8 cellular contexts compared by ENCODE assay signal in genomic region chr9:69919461-69920061, GRCh38.
DNase-seq lines count a peak whose midpoint lies in the region; ATAC-seq, FAIRE-seq and TF ChIP-seq lines count a peak whose summit lies in the region.

No MANE protein-coding gene starts in this region.

- no peak overlapping the region for H3K27ac Mint-ChIP-seq in neural crest cell (ENCODE audit: unreplicated experiment)

- no peak overlapping the region for H3K9ac ChIP-seq in fibroblast of lung (ENCODE audit: insufficient read depth, low read length)

- CTCF ChIA-PET in A549 (lab: Yijun Ruan, JAX): interaction anchor here (0.6 to 5.8 kb wide), 32 partner anchors 10 to 498 kb away, joined by 3 to 48 read pairs (median 4); partner anchors contain the start of gene APBA1

- POLR2A ChIA-PET in A549 (lab: Yijun Ruan, JAX): interaction anchor here (1.4 kb wide), 1 partner anchor 160 kb away, joined by 5 read pairs; the partner anchor contains the start of gene PTAR1

- H3K36me3 Mint-ChIP-seq in neural crest cell (ENCODE audit: low read depth): no peaks in the 10 kb centered on the region

- no peak overlapping the region for H3K27ac ChIP-seq in A549
- H3K27ac ChIP-seq in fibroblast of lung (ENCODE audit: insufficient read depth, low read length): no peak overlapping the region

- H3K4me1 Mint-ChIP-seq in neural crest cell: no peaks in the 10 kb centered on the region

- H3K4me3 ChIP-seq in A549 (no peak overlapping the region), GM12865 (ENCODE audit: low read depth, low read length) (no peak overlapping the region), HFF-Myc (replicated peaks; ENCODE audit: low read depth, low read length) (no peak overlapping the region), fibroblast of lung (replicated peaks in 1 of 4; ENCODE audit: control extremely low read depth in 1 of 4, insufficient read depth in 1 of 4, low read depth in 3 of 4, low read length in 4 of 4) (no peak overlapping the region)

- H3K4me1 ChIP-seq in A549: no peaks in the 10 kb centered on the region
- no peaks in the 10 kb centered on the region for H3K4me1 ChIP-seq in fibroblast of lung (ENCODE audit: control insufficient read depth, extremely low read depth, insufficient read depth, low read length)

- H3K4me3 Mint-ChIP-seq in neural crest cell: no peak overlapping the region

- H3K27me3 ChIP-seq in fibroblast of lung (ENCODE audit: control insufficient read depth, insufficient read depth, low read length): no peaks in the 10 kb centered on the region

- H3K9me3 ChIP-seq in A549: no peaks in the 10 kb centered on the region
- no peaks in the 10 kb centered on the region for H3K9me3 ChIP-seq in fibroblast of lung (ENCODE audit: control insufficient read depth, insufficient read depth, low read depth, low read length)

- H3K4me2 ChIP-seq in A549 (no peak overlapping the region), fibroblast of lung (ENCODE audit: extremely low read depth, insufficient read depth, low read length) (no peak overlapping the region)

- peaks cover 21% of the 10 kb centered on the region for H3K27me3 Mint-ChIP-seq in neural crest cell (ENCODE audit: low read depth)

- H3K79me2 ChIP-seq in fibroblast of lung (ENCODE audit: control insufficient read depth, insufficient read depth, low read length): no peaks in the 10 kb centered on the region

- no peak for FAIRE-seq in A549 (lab: Jason Lieb, UNC)

- TF ChIP-seq POLR2A in A549 (IDR thresholded peaks at IDR 0.05; ENCODE audit: low read length): no peak

- 3% methylated on average over 2 of the region's 2 CpGs for WGBS in A549 (ENCODE audit: missing lambda C conversion rate)

- no peaks in the 10 kb centered on the region for H3K36me3 ChIP-seq in fibroblast of lung (ENCODE audit: control insufficient read depth, insufficient read depth, low read length)

- no peaks in the 10 kb centered on the region for H3K9me3 Mint-ChIP-seq in neural crest cell

- H4K20me1 ChIP-seq in fibroblast of lung (ENCODE audit: control insufficient read depth, extremely low read depth, insufficient read depth, low read length): no peaks in the 10 kb centered on the region

- TF ChIP-seq RAD21 in A549 (conservative IDR thresholded peaks at IDR 0.05 in 1 of 2, IDR thresholded peaks at IDR 0.05 in 1 of 2): peak; percentile 78 to 80

- no peak for TF ChIP-seq EP300 in A549 (IDR thresholded peaks at IDR 0.05)

- TF ChIP-seq CTCF in A549 (IDR thresholded peaks at IDR 0.05): peak; percentile 83
- TF ChIP-seq CTCF in GM12865 (IDR thresholded peaks at IDR 0.05; ENCODE audit: insufficient read depth, low read depth, low read length, missing control alignments): peak; percentile 59
- peak; percentile 63 for TF ChIP-seq CTCF in HFF-Myc (IDR thresholded peaks at IDR 0.05; ENCODE audit: low read depth, low read length, missing control alignments)
- TF ChIP-seq CTCF in fibroblast of lung (conservative IDR thresholded peaks at IDR 0.05 in 1 of 2, IDR thresholded peaks at IDR 0.05 in 1 of 2; ENCODE audit: low read depth in 1 of 2, low read length in 2 of 2): peak; percentile 62 to 70
- TF ChIP-seq CTCF in neural crest cell (conservative IDR thresholded peaks at IDR 0.05): peak; percentile 84

- H2AFZ ChIP-seq in fibroblast of lung (ENCODE audit: low read length): no peak overlapping the region

- peak; percentile 42 to 59 for DNase-seq in A549 (ENCODE audit: low read depth in 1 of 2, low spot score in 1 of 2)
- peak; percentile 55 for DNase-seq in GM12865 (ENCODE audit: low read depth)
- peak; percentile 42 for DNase-seq in HFF-Myc (ENCODE audit: extremely low read depth, low read depth)
- DNase-seq in NCI-H1092 (lab: John Stamatoyannopoulos, UW): peak; percentile 48
- peak; percentile 24 for DNase-seq in SKM-1 (lab: John Stamatoyannopoulos, UW; ENCODE audit: unreplicated experiment)
- DNase-seq in fibroblast of lung (ENCODE audit: low read depth in 2 of 2): peak; percentile 56 to 79
- no peak for DNase-seq in neural crest cell (ENCODE audit: low read depth, low spot score)

- peak; percentile 91 to 97 for ATAC-seq in A549
- no peak for ATAC-seq in GM21825 (IDR thresholded peaks at IDR 0.05; ENCODE audit: unreplicated experiment)

TF ChIP-seq in A549, 52 proteins besides CTCF, POLR2A, EP300 and RAD21:
- no peak for TF ChIP-seq ELK1 (IDR thresholded peaks at IDR 0.05; ENCODE audit: low read depth, low read length)
- peak; percentile 79 for TF ChIP-seq SMC3 (IDR thresholded peaks at IDR 0.05)
- TF ChIP-seq BCL3 (IDR thresholded peaks at IDR 0.05): no peak
- TF ChIP-seq ZFP36 (IDR thresholded peaks at IDR 0.05; ENCODE audit: borderline replicate concordance, partially characterized antibody): no peak
